ENCODE assay signal across 8 cellular contexts in genomic region chr9:113590991-113591898, GRCh38.
A peak's percentile ranks its signal among the peaks of the same experiment; 100 is the strongest.
DNase-seq lines count a peak whose midpoint lies in the region; ATAC-seq and TF ChIP-seq lines count a peak whose summit lies in the region.

No MANE protein-coding gene starts in this region.

- intact Hi-C loops in cardiac septum (cut with DNase I) (loop anchor here (1.0 to 5.0 kb wide), 2 partner anchors 64 to 249 kb away; partner anchors contain the start of gene WDR31), prostate gland (cut with DNase I) (loop anchor here (1.0 kb wide), 1 partner anchor 65 kb away; no protein-coding TSS in a partner anchor)

- H3K27me3 Mint-ChIP-seq in activated naive CD4-positive, alpha-beta T cell treated with anti-CD3 and anti-CD28 coated beads, Interleukin-2, amount 50 U/mL, for 24 hours = no peaks in the 10 kb centered on the region

- no peak for TF ChIP-seq POLR2A in prostate gland (IDR thresholded peaks at IDR 0.05)

- no peak overlapping the region for H3K4me3 Mint-ChIP-seq in activated naive CD4-positive, alpha-beta T cell treated with anti-CD3 and anti-CD28 coated beads, Interleukin-2, amount 50 U/mL, for 24 hours

- no peak overlapping the region for H3K4me3 ChIP-seq in prostate gland

- peaks cover 24% of the 10 kb centered on the region for H3K4me1 ChIP-seq in prostate gland (replicated peaks)

- H3K9me3 ChIP-seq in prostate gland = no peaks in the 10 kb centered on the region

- no peaks in the 10 kb centered on the region for H3K9me3 Mint-ChIP-seq in activated naive CD4-positive, alpha-beta T cell treated with anti-CD3 and anti-CD28 coated beads, Interleukin-2, amount 50 U/mL, for 24 hours

- in situ Hi-C loops in SK-MEL-5 (cut with HindIII; ENCODE audit: low pct_unique_long_range_greater_than_20kb, low sequenced_read_pairs) = no loop called here

- ATAC-seq in GM19438 (IDR thresholded peaks at IDR 0.05; ENCODE audit: low read depth, unreplicated experiment) (peak; percentile 57), GM19397 (IDR thresholded peaks at IDR 0.05; ENCODE audit: unreplicated experiment) (no peak)

- H3K27ac ChIP-seq in prostate gland = peak overlapping the region; percentile 24 to 28

- TF ChIP-seq CTCF in prostate gland (IDR thresholded peaks at IDR 0.05) = peak; percentile 68 to 88 (median 86)

- peaks cover 8% of the 10 kb centered on the region for H3K36me3 Mint-ChIP-seq in activated naive CD4-positive, alpha-beta T cell treated with anti-CD3 and anti-CD28 coated beads, Interleukin-2, amount 50 U/mL, for 24 hours

- DNase-seq in COLO668 (lab: John Stamatoyannopoulos, UW; ENCODE audit: unreplicated experiment) (peak; percentile 47), KG1 (lab: John Stamatoyannopoulos, UW) (peak; percentile 37), SK-MEL-5 (ENCODE audit: low read depth, low spot score) (peak; percentile 85), cardiac septum (ENCODE audit: low spot score) (peak; percentile 88), prostate gland (ENCODE audit: low spot score) (peak; percentile 75)

- H3K27me3 ChIP-seq in prostate gland (replicated peaks; ENCODE audit: insufficient read depth) = no peaks in the 10 kb centered on the region

- H3K36me3 ChIP-seq in prostate gland = no peaks in the 10 kb centered on the region

- H3K4me1 Mint-ChIP-seq in activated naive CD4-positive, alpha-beta T cell treated with anti-CD3 and anti-CD28 coated beads, Interleukin-2, amount 50 U/mL, for 24 hours = peaks cover 34% of the 10 kb centered on the region

- peak overlapping the region; percentile 23 for H3K27ac Mint-ChIP-seq in activated naive CD4-positive, alpha-beta T cell treated with anti-CD3 and anti-CD28 coated beads, Interleukin-2, amount 50 U/mL, for 24 hours

- 49% methylated on average over 20 of the region's 20 CpGs for WGBS in prostate gland

Comparison
In these comparisons a context has a peak if more than half of its experiments do, and no peak if none do; other contexts are left out.
1. DNase-seq: peak in every context shown above with its lines; median percentile 88 in cardiac septum; 85 in SK-MEL-5; 75 in prostate gland; 47 in COLO668; 37 in KG1.